In the genomic region with DNA sequence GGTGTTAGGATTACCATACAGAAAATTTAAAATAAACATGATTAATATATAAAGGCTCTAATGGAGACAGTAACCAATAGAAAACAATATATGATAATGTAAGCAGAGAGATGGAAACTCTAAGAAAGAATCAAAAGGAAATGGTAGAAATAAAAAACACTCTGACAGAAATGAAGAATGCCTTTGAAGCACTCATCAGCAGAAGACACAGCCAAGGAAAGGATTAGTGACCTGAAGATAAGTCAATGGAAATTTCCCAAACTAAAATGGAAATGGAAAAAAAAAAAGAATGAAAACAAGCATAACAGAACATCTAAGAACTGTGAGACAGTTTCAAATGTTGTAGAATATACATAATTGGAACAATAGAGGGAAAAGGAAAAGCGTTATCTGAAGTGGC, we compare ENCODE assay signal across 35 cellular contexts.
DNase-seq lines count a peak whose midpoint lies in the region; ATAC-seq, FAIRE-seq and TF ChIP-seq lines count a peak whose summit lies in the region.
"Had no signal": no experiment of that assay in that cellular context is flagged by ENCODE, and none has a peak within 500 bp of the region (broad histone marks: within the 10 kb centered on the region; RNA-seq: fewer than 3 reads in every experiment).

No MANE protein-coding gene starts in this region.

- no peaks in the 10 kb centered on the region for H3K9me2 ChIP-seq in HCT116 (ENCODE audit: insufficient read depth)

- TF ChIP-seq EP300 in HepG2 (IDR thresholded peaks at IDR 0.05; ENCODE audit: low read depth in 2 of 2, low read length in 2 of 2) (no peak), HepG2 (CRISPR knock-in tag; IDR thresholded peaks at IDR 0.05; ENCODE audit: borderline replicate concordance) (no peak), K562 (IDR thresholded peaks at IDR 0.05; ENCODE audit: low read length) (no peak)

- H4K20me1 ChIP-seq in HepG2 (ENCODE audit: insufficient read depth, low read length) (no peaks in the 10 kb centered on the region), HCT116 (ENCODE audit: insufficient read depth) (no peaks in the 10 kb centered on the region), K562 (replicated peaks; ENCODE audit: control insufficient read depth, insufficient read depth, low read length) (no peaks in the 10 kb centered on the region)
- H4K20me1 ChIP-seq: BLaER1; BLaER1 treated with 17β-estradiol and CSF1 and Interleukin-3, amounts not matched to agents 10 nM and 100 nM had no signal

- RAD21 ChIA-PET in HCT116 (lab: Charles Lee; ENCODE audit: low non-redundant PET in 1 of 2, low total read pairs in 2 of 2, uncharacterized antibody in 2 of 2, unreplicated experiment in 2 of 2) = no interaction called here

- H3K4me2 ChIP-seq in HepG2 (ENCODE audit: low read depth, low read length) (no peak overlapping the region), HCT116 (ENCODE audit: low read length) (no peak overlapping the region), K562 (ENCODE audit: insufficient read depth, low read length) (no peak overlapping the region)
- H3K4me2 ChIP-seq: A549; BLaER1; BLaER1 treated with 17β-estradiol and CSF1 and Interleukin-3, amounts not matched to agents 10 nM and 100 nM had no signal

- POLR2A ChIA-PET in HepG2 (lab: Yijun Ruan, JAX) (no interaction called here), HCT116 (lab: Charles Lee) (no interaction called here), HEK293 (lab: Yijun Ruan, JAX) (no interaction called here), K562 (lab: Yijun Ruan, JAX) (no interaction called here)

- in situ Hi-C loops in HepG2 (cut with HindIII; ENCODE audit: extremely low pct_ligation_motif_present, low pct_unique_long_range_greater_than_20kb) (no loop called here), K562 (cut with MboI) (no loop called here)

- no peak for TF ChIP-seq RAD21 in HepG2 (CRISPR knock-in tag; IDR thresholded peaks at IDR 0.05)
- TF ChIP-seq RAD21 in HCT116 (IDR thresholded peaks at IDR 0.05; ENCODE audit: low read depth) = no peak
- TF ChIP-seq RAD21 in K562 (CRISPR knock-in tag; conservative IDR thresholded peaks at IDR 0.05 in 1 of 2, IDR thresholded peaks at IDR 0.05 in 1 of 2) = no peak

- CTCF ChIA-PET in HepG2 (lab: Yijun Ruan, JAX; ENCODE audit: low intra/inter-chr PET ratio, low total read pairs) (no interaction called here), HCT116 (lab: Charles Lee) (no interaction called here), HEK293 (lab: Yijun Ruan, JAX) (interaction anchor here (0.6 kb wide), 1 partner anchor 1056 kb away, joined by 3 read pairs; no protein-coding TSS in a partner anchor), K562 (lab: Yijun Ruan, JAX; ENCODE audit: low intra/inter-chr PET ratio) (no interaction called here)

- H3K27me3 ChIP-seq in HepG2 (ENCODE audit: control insufficient read depth in 1 of 2, insufficient read depth in 2 of 2, low read length in 2 of 2) (no peaks in the 10 kb centered on the region), right lobe of liver (no peaks in the 10 kb centered on the region), HCT116 (ENCODE audit: insufficient read depth, low read length) (no peaks in the 10 kb centered on the region), K562 (ENCODE audit: control insufficient read depth in 2 of 2, insufficient read depth in 2 of 2, low read length in 2 of 2) (no peaks in the 10 kb centered on the region)
- H3K27me3 ChIP-seq: BE2C; BLaER1; BLaER1 treated with 17β-estradiol and CSF1 and Interleukin-3, amounts not matched to agents 10 nM and 100 nM had no signal

- ATAC-seq in HepG2 (no peak), right lobe of liver (no peak), HCT116 (no peak), K562 (no peak), GM18517 (IDR thresholded peaks at IDR 0.05; ENCODE audit: unreplicated experiment) (no peak)
- ATAC-seq: A549; CD8-positive, alpha-beta T cell had no signal

- intact Hi-C loops in HepG2 (cut with micrococcal nuclease; ENCODE audit: unreplicated experiment) (no loop called here), right lobe of liver (cut with DNase I) (no loop called here), HCT116 (cut with micrococcal nuclease) (no loop called here), K562 (cut with micrococcal nuclease) (no loop called here)

- H3K4me1 ChIP-seq in HepG2 (ENCODE audit: insufficient read depth, low read length) = no peaks in the 10 kb centered on the region
- no peaks in the 10 kb centered on the region for H3K4me1 ChIP-seq in right lobe of liver
- H3K4me1 ChIP-seq in HCT116 (ENCODE audit: control insufficient read depth in 1 of 2, insufficient read depth in 2 of 2, low read length in 2 of 2) = no peaks in the 10 kb centered on the region
- H3K4me1 ChIP-seq in HEK293 (ENCODE audit: control insufficient read depth, insufficient read depth, low read length) = no peaks in the 10 kb centered on the region
- H3K4me1 ChIP-seq in K562 (replicated peaks in 1 of 2; ENCODE audit: control insufficient read depth in 2 of 2, insufficient read depth in 2 of 2, low read length in 2 of 2) = no peaks in the 10 kb centered on the region
- H3K4me1 ChIP-seq: A549; BE2C; BLaER1; BLaER1 treated with 17β-estradiol and CSF1 and Interleukin-3, amounts not matched to agents 10 nM and 100 nM; Caco-2 had no signal

- FAIRE-seq in HepG2 (lab: Jason Lieb, UNC) = no peak
- no peak for FAIRE-seq in K562 (lab: Jason Lieb, UNC)
- FAIRE-seq: A204.1, A549, D721Med had no signal

- no TSS peak for BruUV-seq in HepG2 (replicated peaks; lab: Mats Ljungman, UMichigan)
- BruUV-seq in HCT116 (replicated peaks; lab: Mats Ljungman, UMichigan) = no TSS peak
- no TSS peak for BruUV-seq in K562 (replicated peaks; lab: Mats Ljungman, UMichigan)

- 9% methylated on average over 1 of the region's 1 CpG for WGBS in HepG2 (ENCODE audit: low lambda C conversion rate)
- 71% methylated on average over 1 of the region's 1 CpG for WGBS in right lobe of liver (ENCODE audit: insufficient coverage, low coverage, low lambda C conversion rate, missing lambda C conversion rate)
- 0% methylated on average over 1 of the region's 1 CpG for WGBS in K562 (ENCODE audit: insufficient coverage, low coverage, missing lambda C conversion rate)

- H3K9ac ChIP-seq in HepG2 (ENCODE audit: insufficient read depth, low read depth, low read length) (no peak overlapping the region), HCT116 (ENCODE audit: low read length) (no peak overlapping the region), K562 (ENCODE audit: insufficient read depth in 1 of 2, low read depth in 2 of 2, low read length in 2 of 2) (no peak overlapping the region)
- H3K9ac ChIP-seq: BLaER1; BLaER1 treated with 17β-estradiol and CSF1 and Interleukin-3, amounts not matched to agents 10 nM and 100 nM had no signal

- TF ChIP-seq CTCF in HepG2 (CRISPR knock-in tag; IDR thresholded peaks at IDR 0.05) (no peak), right lobe of liver (IDR thresholded peaks at IDR 0.05) (no peak), HCT116 (IDR thresholded peaks at IDR 0.05 in 2 of 3, conservative IDR thresholded peaks at IDR 0.05 in 1 of 3; ENCODE audit: borderline replicate concordance in 1 of 3, insufficient read depth in 1 of 3, low read depth in 2 of 3, low read length in 2 of 3) (no peak), HEK293 (tag by site-specific recombination; IDR thresholded peaks at IDR 0.05) (no peak), K562 (IDR thresholded peaks at IDR 0.05 in 2 of 3, conservative IDR thresholded peaks at IDR 0.05 in 1 of 3; ENCODE audit: insufficient read depth in 2 of 3, low read depth in 1 of 3, low read length in 3 of 3) (no peak)

- TF ChIP-seq POLR2A in HepG2 (IDR thresholded peaks at IDR 0.05; ENCODE audit: insufficient read depth in 1 of 2, low read depth in 2 of 2, low read length in 2 of 2) (no peak), right lobe of liver (IDR thresholded peaks at IDR 0.05) (no peak), HCT116 (IDR thresholded peaks at IDR 0.05; ENCODE audit: borderline replicate concordance, extremely low read depth, insufficient read depth, insufficient read length) (no peak), K562 (conservative IDR thresholded peaks at IDR 0.05) (no peak)

- DNase-seq in HepG2 (ENCODE audit: low spot score) (no peak), right lobe of liver (no peak), HCT116 (ENCODE audit: low read depth, low spot score) (no peak), K562 (ENCODE audit: extremely low read depth in 1 of 4, low spot score in 3 of 4) (no peak), cerebellum (ENCODE audit: low spot score) (no peak), NCI-H524 treated with DMSO at 0.1 percent for 48 hours (lab: John Stamatoyannopoulos, UW) (no peak)
- DNase-seq: 8988T; ACHN; AML-193; BE2C; C1 segment of cervical spinal cord; Caco-2; Calu3; CD4-positive, alpha-beta memory T cell; CD4-positive, alpha-beta T cell; CD4-positive, CD25-positive, alpha-beta regulatory T cell; CD8-positive, alpha-beta memory T cell; CD8-positive, alpha-beta T cell; COR-L47; DMS 273 treated with DMSO at 0.1 percent for 48 hours; DMS153; DMS53; DMS79; DMS79 treated with DMSO at 0.1 percent for 48 hours; DND-41; EL had no signal

- no peaks in the 10 kb centered on the region for H3K36me3 ChIP-seq in HepG2 (replicated peaks in 1 of 2; ENCODE audit: control insufficient read depth in 1 of 2, insufficient read depth in 2 of 2, low read length in 2 of 2)
- no peaks in the 10 kb centered on the region for H3K36me3 ChIP-seq in right lobe of liver
- H3K36me3 ChIP-seq in HCT116 (ENCODE audit: control insufficient read depth in 1 of 2, insufficient read depth in 2 of 2, low read length in 2 of 2) = no peaks in the 10 kb centered on the region
- no peaks in the 10 kb centered on the region for H3K36me3 ChIP-seq in HEK293 (ENCODE audit: control insufficient read depth in 2 of 2, insufficient read depth in 1 of 2, low read length in 2 of 2)
- no peaks in the 10 kb centered on the region for H3K36me3 ChIP-seq in K562 (ENCODE audit: control insufficient read depth, insufficient read depth, low read length)
- H3K36me3 ChIP-seq: BE2C; BLaER1; BLaER1 treated with 17β-estradiol and CSF1 and Interleukin-3, amounts not matched to agents 10 nM and 100 nM had no signal

- H3K9me3 ChIP-seq in HepG2 (ENCODE audit: low read length) (no peaks in the 10 kb centered on the region), right lobe of liver (no peaks in the 10 kb centered on the region), HCT116 (ENCODE audit: control insufficient read depth in 1 of 2, insufficient read depth in 1 of 2, low read depth in 1 of 2, low read length in 2 of 2) (no peaks in the 10 kb centered on the region), HEK293 (ENCODE audit: control insufficient read depth, insufficient read depth, low read depth, low read length) (no peaks in the 10 kb centered on the region), K562 (replicated peaks; ENCODE audit: control insufficient read depth, insufficient read depth, low read depth, low read length) (no peaks in the 10 kb centered on the region; the same call in 1 of the 2 replicates)
- H3K9me3 ChIP-seq: BE2C had no signal

- H3K4me3 ChIP-seq in HepG2 (replicated peaks in 1 of 3; ENCODE audit: insufficient read depth in 1 of 3, low read depth in 2 of 3, low read length in 3 of 3) (no peak overlapping the region), right lobe of liver (no peak overlapping the region), HCT116 (replicated peaks in 1 of 2; ENCODE audit: low read depth in 1 of 2, low read length in 2 of 2) (no peak overlapping the region), HEK293 (ENCODE audit: low read depth, low read length) (no peak overlapping the region), K562 (no peak overlapping the region)
- H3K4me3 ChIP-seq: A549; BLaER1; BLaER1 treated with 17β-estradiol and CSF1 and Interleukin-3, amounts not matched to agents 10 nM and 100 nM had no signal

- H3K9me1 ChIP-seq in K562 (ENCODE audit: control insufficient read depth, insufficient read depth, low read length) = no peaks in the 10 kb centered on the region

- H3K79me2 ChIP-seq in HepG2 (ENCODE audit: insufficient read depth, low read length) (no peaks in the 10 kb centered on the region), HCT116 (ENCODE audit: insufficient read depth, low read length) (no peaks in the 10 kb centered on the region), K562 (ENCODE audit: control insufficient read depth, insufficient read depth, low read length) (no peaks in the 10 kb centered on the region)

- H3K27ac ChIP-seq in HepG2 (ENCODE audit: extremely low read length, insufficient read depth, low read length) (no peak overlapping the region), right lobe of liver (no peak overlapping the region), HCT116 (ENCODE audit: low read depth, low read length) (no peak overlapping the region), HEK293 (ENCODE audit: extremely low read depth, low read depth, low read length) (no peak overlapping the region), K562 (ENCODE audit: extremely low read depth, low read depth, low read length) (no peak overlapping the region)
- H3K27ac ChIP-seq: 22Rv1; A549; BLaER1; BLaER1 treated with 17β-estradiol and CSF1 and Interleukin-3, amounts not matched to agents 10 nM and 100 nM; C4-2B had no signal

- no peak overlapping the region for H2AFZ ChIP-seq in HepG2 (ENCODE audit: low read length)
- H2AFZ ChIP-seq in HCT116 (ENCODE audit: low read depth, low read length, poor library complexity, severe bottlenecking) = no peak overlapping the region
- H2AFZ ChIP-seq in K562 (ENCODE audit: low read depth, low read length) = no peak overlapping the region
